In the genomic region with DNA sequence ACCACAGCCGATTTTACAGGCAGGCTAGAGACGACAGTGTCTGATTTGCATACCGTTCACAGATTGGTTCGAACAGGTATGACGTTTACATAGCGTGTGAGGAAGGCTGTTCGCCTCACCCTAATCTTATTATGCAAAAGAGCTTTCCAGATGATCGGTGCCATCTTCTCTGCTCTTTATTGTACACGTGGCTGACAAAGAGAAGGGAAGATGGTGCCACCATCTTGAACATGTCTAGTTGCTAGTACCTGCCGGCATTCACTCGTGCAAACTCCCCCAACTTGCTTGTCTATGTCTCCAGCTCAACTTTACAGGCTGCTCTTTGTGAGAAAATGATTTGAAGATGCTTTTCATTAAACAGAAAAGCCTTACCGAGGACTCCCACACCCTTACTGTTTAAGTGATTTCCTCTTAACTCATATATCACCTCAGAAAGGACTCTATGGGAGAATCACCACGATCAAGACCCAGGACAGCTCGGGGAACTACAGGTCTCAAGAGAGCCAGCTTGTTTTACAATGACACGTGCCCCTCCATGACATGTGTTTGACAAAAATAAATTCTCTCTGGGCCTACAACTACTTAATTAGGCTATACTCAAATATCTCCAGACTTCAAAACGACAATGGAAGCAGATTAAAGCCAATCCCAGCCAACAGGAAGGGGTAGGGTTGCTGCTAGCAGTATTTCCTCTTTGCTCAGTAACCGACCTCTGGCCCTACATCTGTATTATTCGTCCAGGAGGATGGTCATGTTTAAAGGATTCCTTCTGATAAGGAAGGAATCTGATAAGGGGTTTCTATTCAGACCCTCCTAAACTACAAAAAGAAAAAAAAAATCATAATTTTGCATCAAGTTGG, we compare ENCODE assay signal across 1 cellular context.
TF ChIP-seq lines count a peak whose summit lies in the region.

No MANE protein-coding gene starts in this region.

TF ChIP-seq in K562, 482 proteins besides CTCF, POLR2A, EP300 and RAD21 (continued from another document and continues in another):
- TF ChIP-seq, protein P1, sequence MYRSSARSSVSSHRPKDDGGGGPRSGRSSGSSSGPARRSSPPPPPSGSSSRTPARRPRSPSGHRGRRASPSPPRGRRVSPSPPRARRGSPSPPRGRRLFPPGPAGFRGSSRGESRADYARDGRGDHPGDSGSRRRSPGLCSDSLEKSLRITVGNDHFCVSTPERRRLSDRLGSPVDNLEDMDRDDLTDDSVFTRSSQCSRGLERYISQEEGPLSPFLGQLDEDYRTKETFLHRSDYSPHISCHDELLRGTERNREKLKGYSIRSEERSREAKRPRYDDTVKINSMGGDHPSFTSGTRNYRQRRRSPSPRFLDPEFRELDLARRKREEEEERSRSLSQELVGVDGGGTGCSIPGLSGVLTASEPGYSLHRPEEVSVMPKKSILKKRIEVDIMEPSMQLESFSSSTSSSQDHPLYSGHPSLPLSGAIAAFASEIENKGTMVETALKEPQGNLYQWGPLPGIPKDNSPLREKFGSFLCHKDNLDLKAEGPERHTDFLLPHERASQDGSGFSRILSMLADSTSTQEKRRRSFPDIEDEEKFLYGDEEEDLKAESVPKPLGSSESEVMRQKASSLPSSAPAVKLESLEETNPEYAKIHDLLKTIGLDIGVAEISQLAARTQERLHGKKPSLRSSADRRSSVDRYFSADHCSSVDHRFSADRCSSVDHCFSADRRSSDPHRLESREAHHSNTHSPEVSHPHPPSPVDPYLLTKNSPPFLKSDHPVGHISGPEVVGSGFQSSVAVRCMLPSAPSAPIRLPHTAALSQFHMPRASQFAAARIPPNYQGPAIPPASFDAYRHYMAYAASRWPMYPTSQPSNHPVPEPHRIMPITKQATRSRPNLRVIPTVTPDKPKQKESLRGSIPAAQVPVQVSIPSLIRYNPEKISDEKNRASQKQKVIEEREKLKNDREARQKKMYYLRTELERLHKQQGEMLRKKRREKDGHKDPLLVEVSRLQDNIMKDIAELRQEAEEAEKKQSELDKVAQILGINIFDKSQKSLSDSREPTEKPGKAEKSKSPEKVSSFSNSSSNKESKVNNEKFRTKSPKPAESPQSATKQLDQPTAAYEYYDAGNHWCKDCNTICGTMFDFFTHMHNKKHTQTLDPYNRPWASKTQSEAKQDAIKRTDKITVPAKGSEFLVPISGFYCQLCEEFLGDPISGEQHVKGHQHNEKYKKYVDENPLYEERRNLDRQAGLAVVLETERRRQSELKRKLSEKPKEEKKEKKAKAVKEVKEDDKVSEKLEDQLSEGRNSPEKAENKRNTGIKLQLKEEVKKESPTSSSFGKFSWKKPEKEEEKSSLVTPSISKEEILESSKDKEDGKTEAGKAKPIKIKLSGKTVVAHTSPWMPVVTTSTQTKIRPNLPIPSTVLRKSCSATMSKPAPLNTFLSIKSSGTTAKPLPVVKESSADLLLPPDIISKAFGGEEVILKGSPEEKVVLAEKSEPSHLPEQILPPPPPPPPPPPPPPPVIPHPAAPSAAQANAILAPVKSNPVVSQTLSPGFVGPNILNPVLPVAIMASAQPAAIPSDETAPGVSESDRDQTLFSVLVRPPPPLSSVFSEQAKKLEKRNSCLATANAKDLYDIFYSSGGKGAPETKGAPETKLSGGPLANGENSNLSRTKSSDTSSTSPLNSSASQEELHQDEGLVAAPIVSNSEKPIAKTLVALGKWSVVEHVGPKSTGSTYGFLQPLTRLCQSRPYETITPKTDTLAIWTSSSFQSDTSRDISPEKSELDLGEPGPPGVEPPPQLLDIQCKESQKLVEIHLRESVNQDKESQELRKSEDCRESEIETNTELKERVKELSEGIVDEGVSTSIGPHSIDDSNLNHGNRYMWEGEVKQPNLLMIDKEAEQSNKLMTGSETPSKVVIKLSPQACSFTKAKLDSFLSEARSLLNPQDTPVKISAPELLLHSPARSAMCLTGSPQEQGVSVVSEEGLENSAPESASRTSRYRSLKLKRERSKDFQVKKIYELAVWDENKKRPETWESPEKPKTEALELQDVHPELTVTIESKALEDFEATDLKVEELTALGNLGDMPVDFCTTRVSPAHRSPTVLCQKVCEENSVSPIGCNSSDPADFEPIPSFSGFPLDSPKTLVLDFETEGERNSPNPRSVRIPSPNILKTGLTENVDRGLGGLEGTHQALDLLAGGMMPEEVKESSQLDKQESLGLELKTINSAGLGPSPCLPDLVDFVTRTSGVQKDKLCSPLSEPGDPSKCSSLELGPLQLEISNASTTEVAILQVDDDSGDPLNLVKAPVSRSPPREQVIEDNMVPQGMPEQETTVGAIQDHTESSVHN (IDR thresholded peaks at IDR 0.05; ENCODE audit: borderline replicate concordance in 1 of 2, low read depth in 1 of 2), result peak in 1 of 2 experiments; percentile 79; a peak in 1 of 4 replicates
- TF ChIP-seq, protein P2, sequence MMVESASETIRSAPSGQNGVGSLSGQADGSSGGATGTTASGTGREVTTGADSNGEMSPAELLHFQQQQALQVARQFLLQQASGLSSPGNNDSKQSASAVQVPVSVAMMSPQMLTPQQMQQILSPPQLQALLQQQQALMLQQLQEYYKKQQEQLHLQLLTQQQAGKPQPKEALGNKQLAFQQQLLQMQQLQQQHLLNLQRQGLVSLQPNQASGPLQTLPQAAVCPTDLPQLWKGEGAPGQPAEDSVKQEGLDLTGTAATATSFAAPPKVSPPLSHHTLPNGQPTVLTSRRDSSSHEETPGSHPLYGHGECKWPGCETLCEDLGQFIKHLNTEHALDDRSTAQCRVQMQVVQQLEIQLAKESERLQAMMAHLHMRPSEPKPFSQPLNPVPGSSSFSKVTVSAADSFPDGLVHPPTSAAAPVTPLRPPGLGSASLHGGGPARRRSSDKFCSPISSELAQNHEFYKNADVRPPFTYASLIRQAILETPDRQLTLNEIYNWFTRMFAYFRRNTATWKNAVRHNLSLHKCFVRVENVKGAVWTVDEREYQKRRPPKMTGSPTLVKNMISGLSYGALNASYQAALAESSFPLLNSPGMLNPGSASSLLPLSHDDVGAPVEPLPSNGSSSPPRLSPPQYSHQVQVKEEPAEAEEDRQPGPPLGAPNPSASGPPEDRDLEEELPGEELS (CRISPR knock-in tag; IDR thresholded peaks at IDR 0.05; ENCODE audit: borderline replicate concordance), result 0 out of 2 replicates have a peak, but pooled peaks have one; percentile 40
- TF ChIP-seq SOX6 (IDR thresholded peaks at IDR 0.05), result peak; percentile 40
- peak; percentile 86; the same call in 1 of the 2 replicates for TF ChIP-seq THRAP3 (IDR thresholded peaks at IDR 0.05; ENCODE audit: borderline replicate concordance)
- TF ChIP-seq SMAD1 (IDR thresholded peaks at IDR 0.05; ENCODE audit: low read depth, low read length, partially characterized antibody), result peak; percentile 15
- TF ChIP-seq, protein P3, sequence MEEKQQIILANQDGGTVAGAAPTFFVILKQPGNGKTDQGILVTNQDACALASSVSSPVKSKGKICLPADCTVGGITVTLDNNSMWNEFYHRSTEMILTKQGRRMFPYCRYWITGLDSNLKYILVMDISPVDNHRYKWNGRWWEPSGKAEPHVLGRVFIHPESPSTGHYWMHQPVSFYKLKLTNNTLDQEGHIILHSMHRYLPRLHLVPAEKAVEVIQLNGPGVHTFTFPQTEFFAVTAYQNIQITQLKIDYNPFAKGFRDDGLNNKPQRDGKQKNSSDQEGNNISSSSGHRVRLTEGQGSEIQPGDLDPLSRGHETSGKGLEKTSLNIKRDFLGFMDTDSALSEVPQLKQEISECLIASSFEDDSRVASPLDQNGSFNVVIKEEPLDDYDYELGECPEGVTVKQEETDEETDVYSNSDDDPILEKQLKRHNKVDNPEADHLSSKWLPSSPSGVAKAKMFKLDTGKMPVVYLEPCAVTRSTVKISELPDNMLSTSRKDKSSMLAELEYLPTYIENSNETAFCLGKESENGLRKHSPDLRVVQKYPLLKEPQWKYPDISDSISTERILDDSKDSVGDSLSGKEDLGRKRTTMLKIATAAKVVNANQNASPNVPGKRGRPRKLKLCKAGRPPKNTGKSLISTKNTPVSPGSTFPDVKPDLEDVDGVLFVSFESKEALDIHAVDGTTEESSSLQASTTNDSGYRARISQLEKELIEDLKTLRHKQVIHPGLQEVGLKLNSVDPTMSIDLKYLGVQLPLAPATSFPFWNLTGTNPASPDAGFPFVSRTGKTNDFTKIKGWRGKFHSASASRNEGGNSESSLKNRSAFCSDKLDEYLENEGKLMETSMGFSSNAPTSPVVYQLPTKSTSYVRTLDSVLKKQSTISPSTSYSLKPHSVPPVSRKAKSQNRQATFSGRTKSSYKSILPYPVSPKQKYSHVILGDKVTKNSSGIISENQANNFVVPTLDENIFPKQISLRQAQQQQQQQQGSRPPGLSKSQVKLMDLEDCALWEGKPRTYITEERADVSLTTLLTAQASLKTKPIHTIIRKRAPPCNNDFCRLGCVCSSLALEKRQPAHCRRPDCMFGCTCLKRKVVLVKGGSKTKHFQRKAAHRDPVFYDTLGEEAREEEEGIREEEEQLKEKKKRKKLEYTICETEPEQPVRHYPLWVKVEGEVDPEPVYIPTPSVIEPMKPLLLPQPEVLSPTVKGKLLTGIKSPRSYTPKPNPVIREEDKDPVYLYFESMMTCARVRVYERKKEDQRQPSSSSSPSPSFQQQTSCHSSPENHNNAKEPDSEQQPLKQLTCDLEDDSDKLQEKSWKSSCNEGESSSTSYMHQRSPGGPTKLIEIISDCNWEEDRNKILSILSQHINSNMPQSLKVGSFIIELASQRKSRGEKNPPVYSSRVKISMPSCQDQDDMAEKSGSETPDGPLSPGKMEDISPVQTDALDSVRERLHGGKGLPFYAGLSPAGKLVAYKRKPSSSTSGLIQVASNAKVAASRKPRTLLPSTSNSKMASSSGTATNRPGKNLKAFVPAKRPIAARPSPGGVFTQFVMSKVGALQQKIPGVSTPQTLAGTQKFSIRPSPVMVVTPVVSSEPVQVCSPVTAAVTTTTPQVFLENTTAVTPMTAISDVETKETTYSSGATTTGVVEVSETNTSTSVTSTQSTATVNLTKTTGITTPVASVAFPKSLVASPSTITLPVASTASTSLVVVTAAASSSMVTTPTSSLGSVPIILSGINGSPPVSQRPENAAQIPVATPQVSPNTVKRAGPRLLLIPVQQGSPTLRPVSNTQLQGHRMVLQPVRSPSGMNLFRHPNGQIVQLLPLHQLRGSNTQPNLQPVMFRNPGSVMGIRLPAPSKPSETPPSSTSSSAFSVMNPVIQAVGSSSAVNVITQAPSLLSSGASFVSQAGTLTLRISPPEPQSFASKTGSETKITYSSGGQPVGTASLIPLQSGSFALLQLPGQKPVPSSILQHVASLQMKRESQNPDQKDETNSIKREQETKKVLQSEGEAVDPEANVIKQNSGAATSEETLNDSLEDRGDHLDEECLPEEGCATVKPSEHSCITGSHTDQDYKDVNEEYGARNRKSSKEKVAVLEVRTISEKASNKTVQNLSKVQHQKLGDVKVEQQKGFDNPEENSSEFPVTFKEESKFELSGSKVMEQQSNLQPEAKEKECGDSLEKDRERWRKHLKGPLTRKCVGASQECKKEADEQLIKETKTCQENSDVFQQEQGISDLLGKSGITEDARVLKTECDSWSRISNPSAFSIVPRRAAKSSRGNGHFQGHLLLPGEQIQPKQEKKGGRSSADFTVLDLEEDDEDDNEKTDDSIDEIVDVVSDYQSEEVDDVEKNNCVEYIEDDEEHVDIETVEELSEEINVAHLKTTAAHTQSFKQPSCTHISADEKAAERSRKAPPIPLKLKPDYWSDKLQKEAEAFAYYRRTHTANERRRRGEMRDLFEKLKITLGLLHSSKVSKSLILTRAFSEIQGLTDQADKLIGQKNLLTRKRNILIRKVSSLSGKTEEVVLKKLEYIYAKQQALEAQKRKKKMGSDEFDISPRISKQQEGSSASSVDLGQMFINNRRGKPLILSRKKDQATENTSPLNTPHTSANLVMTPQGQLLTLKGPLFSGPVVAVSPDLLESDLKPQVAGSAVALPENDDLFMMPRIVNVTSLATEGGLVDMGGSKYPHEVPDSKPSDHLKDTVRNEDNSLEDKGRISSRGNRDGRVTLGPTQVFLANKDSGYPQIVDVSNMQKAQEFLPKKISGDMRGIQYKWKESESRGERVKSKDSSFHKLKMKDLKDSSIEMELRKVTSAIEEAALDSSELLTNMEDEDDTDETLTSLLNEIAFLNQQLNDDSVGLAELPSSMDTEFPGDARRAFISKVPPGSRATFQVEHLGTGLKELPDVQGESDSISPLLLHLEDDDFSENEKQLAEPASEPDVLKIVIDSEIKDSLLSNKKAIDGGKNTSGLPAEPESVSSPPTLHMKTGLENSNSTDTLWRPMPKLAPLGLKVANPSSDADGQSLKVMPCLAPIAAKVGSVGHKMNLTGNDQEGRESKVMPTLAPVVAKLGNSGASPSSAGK (IDR thresholded peaks at IDR 0.05), result peak; percentile 63
- no peak for TF ChIP-seq HDAC6 (IDR thresholded peaks at IDR 0.05; ENCODE audit: low read depth, low read length)
- TF ChIP-seq, protein P4, sequence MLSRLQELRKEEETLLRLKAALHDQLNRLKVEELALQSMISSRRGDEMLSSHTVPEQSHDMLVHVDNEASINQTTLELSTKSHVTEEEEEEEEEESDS (CRISPR knock-in tag; IDR thresholded peaks at IDR 0.05), result no peak
- TF ChIP-seq, protein P5, sequence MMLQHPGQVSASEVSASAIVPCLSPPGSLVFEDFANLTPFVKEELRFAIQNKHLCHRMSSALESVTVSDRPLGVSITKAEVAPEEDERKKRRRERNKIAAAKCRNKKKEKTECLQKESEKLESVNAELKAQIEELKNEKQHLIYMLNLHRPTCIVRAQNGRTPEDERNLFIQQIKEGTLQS (IDR thresholded peaks at IDR 0.05), result peak; percentile 11; the same call in 1 of the 2 replicates
- TF ChIP-seq, protein P5 (CRISPR knock-in tag; conservative IDR thresholded peaks at IDR 0.05), result no peak
- TF ChIP-seq ELF2 (CRISPR knock-in tag; IDR thresholded peaks at IDR 0.05), result no peak
- peak; percentile 51; the same call in 1 of the 2 replicates for TF ChIP-seq JUN (IDR thresholded peaks at IDR 0.05; ENCODE audit: borderline replicate concordance, low read depth, low read length)
- TF ChIP-seq JUN (CRISPR knock-in tag; IDR thresholded peaks at IDR 0.05; ENCODE audit: borderline replicate concordance), result no peak
- peak; percentile 70 for TF ChIP-seq KDM5B (IDR thresholded peaks at IDR 0.05; ENCODE audit: insufficient replicate concordance, low read depth, low read length)
- peak; percentile 80 for TF ChIP-seq TEAD4 (IDR thresholded peaks at IDR 0.05; ENCODE audit: low read length)
- TF ChIP-seq TEAD4 (CRISPR knock-in tag; IDR thresholded peaks at IDR 0.05; ENCODE audit: borderline replicate concordance), result no peak
- 0 out of 4 replicates have a peak, but pooled peaks of 1 of the 2 experiments have one; percentile 13 for TF ChIP-seq SRF (CRISPR knock-in tag; IDR thresholded peaks at IDR 0.05)
- peak; percentile 93 for TF ChIP-seq TBP (optimal IDR thresholded peaks at IDR 0.05; ENCODE audit: low read depth, low read length)
- peak; percentile 46; the same call in 1 of the 2 replicates for TF ChIP-seq PTTG1 (tag; IDR thresholded peaks at IDR 0.05; ENCODE audit: low read depth)
- TF ChIP-seq CTBP1 (IDR thresholded peaks at IDR 0.05; ENCODE audit: borderline replicate concordance), result peak; percentile 54; the same call in 1 of the 2 replicates
- no peak for TF ChIP-seq XRCC5 (IDR thresholded peaks at IDR 0.05; ENCODE audit: low read depth, low read length)
- peak; percentile 37 for TF ChIP-seq MEIS2 (IDR thresholded peaks at IDR 0.05; ENCODE audit: partially characterized antibody)
